13 cellular contexts compared by ENCODE assay signal in the genomic region with DNA sequence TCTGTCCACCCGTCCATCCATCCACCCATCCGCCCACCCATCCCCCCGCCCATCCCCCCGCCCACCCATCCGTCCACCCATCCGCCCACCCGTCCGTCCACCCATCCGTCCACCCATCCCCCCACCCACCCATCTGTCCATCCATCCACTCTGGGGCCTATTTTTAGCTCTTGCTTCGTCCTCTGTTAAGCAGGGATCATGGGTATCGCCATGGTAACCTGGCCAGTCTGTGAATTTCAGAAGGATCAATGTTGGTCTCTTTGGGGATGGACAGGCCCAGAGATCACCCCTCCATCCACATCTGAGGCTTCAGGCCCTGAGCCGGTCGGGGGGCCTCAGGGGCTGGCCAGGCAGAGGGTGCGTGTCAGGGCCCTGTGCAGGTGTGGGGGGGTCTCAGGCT. TPM values are rescaled to one million over a fixed set of nuclear protein-coding genes. Genes with fewer than 3 reads are reported as not detected.
DNase-seq lines count a peak whose midpoint lies in the region; ATAC-seq lines count a peak whose summit lies in the region.
"Had no signal": no experiment of that assay in that cellular context is flagged by ENCODE, and none has a peak within 500 bp of the region (broad histone marks: within the 10 kb centered on the region; RNA-seq: fewer than 3 reads in every experiment).

No MANE protein-coding gene starts in this region.

- no peak for ATAC-seq in HG03196 (IDR thresholded peaks at IDR 0.05; ENCODE audit: unreplicated experiment)
- ATAC-seq: lower lobe of right lung had no signal

- DNase-seq in DMS 273 (lab: John Stamatoyannopoulos, UW; ENCODE audit: unreplicated experiment) (peak; percentile 80), HCEC 1CT (peak; percentile 54), RPMI7951 (ENCODE audit: low read depth) (peak; percentile 41), iris pigment epithelial cell (ENCODE audit: low read depth) (peak; percentile 49), NCI-H2029 (lab: John Stamatoyannopoulos, UW) (no peak), superior temporal gyrus (ENCODE audit: extremely low spot score) (no peak)
- DNase-seq: activated naive CD4-positive, alpha-beta T cell treated with Interleukin-2 at 50 U/mL for 16 hours; Caco-2; lower lobe of right lung; NCI-H1436 treated with DMSO at 0.1 percent for 48 hours; NCI-H774; SIG-M5 had no signal

RNA-seq across cellular contexts. Expression of gene DPEP1, which starts 15.2 kb away (rescaled TPM):
- 0.24 and 0.29 TPM in 2 replicates for total RNA-seq in RPMI7951 (2014; rRNA removed; shearing (Covaris generic))

RNA-seq across cellular contexts. Expression of gene CPNE7, which starts 22.6 kb away (rescaled TPM):
- 1.3 and 2.6 TPM in 2 replicates for total RNA-seq in RPMI7951 (2014; rRNA removed; shearing (Covaris generic))

RNA-seq across cellular contexts. Expression of gene RPL13, which starts 37.7 kb away (rescaled TPM):
- total RNA-seq in RPMI7951 (2014; rRNA removed; shearing (Covaris generic)) = 2,032 and 3,331 TPM in 2 replicates

RNA-seq across cellular contexts. Expression of gene CHMP1A, which starts 59.3 kb away (rescaled TPM):
- 115 and 120 TPM in 2 replicates for total RNA-seq in RPMI7951 (2014; rRNA removed; shearing (Covaris generic))

RNA-seq across cellular contexts. Expression of gene SPATA33, which starts 59.4 kb away (rescaled TPM):
- 5.5 and 9.6 TPM in 2 replicates for total RNA-seq in RPMI7951 (2014; rRNA removed; shearing (Covaris generic))

Comparison
In these comparisons a context has a peak if more than half of its experiments do, and no peak if none do; other contexts are left out.
1. DNase-seq: peak in DMS 273 (single experiment), HCEC 1CT (single experiment), RPMI7951 (single experiment) and iris pigment epithelial cell (single experiment); none in NCI-H2029 (single experiment) and superior temporal gyrus (single experiment).